Comparison of ENCODE assay signal across 25 cellular contexts in genomic region chr16:63447121-63447520, GRCh38.
DNase-seq lines count a peak whose midpoint lies in the region; ATAC-seq and TF ChIP-seq lines count a peak whose summit lies in the region.
"Had no signal": no experiment of that assay in that cellular context is flagged by ENCODE, and none has a peak within 500 bp of the region (broad histone marks: within the 10 kb centered on the region; RNA-seq: fewer than 3 reads in every experiment).

No MANE protein-coding gene starts in this region.

- no peak overlapping the region for H3K4me2 ChIP-seq in PC-3 (ENCODE audit: low read length)

- no TSS peak for BruUV-seq in PC-3 (replicated peaks; lab: Mats Ljungman, UMichigan)

- TF ChIP-seq CTCF in PC-3 (conservative IDR thresholded peaks at IDR 0.05; ENCODE audit: low read depth, low read length) = no peak

- H3K27me3 ChIP-seq in PC-3 (ENCODE audit: low read length) = no peaks in the 10 kb centered on the region
- H3K27me3 ChIP-seq: colonic mucosa had no signal

- H3K36me3 ChIP-seq in PC-3 (ENCODE audit: low read depth, low read length) = no peaks in the 10 kb centered on the region
- H3K36me3 ChIP-seq: colonic mucosa had no signal

- ATAC-seq in PC-3 = no peak
- no peak for ATAC-seq in GM21528 (IDR thresholded peaks at IDR 0.05; ENCODE audit: low FRiP score, unreplicated experiment)
- ATAC-seq: natural killer cell treated with Interleukin-12 subunit alpha and Interleukin-12 subunit beta and Interleukin-15 and Interleukin-18, amount 100 ng/mL, for 72 hours; stimulated activated effector memory CD8-positive, alpha-beta T cell treated with anti-CD3 and anti-CD28 coated beads, Interleukin-12 subunit alpha, Interleukin-12 subunit beta, amount 100 ng/mL, for 72 hours; T-helper 17 cell had no signal

- H3K4me1 ChIP-seq in PC-3 (ENCODE audit: insufficient read depth, low read length) = no peaks in the 10 kb centered on the region
- H3K4me1 ChIP-seq: colonic mucosa had no signal

- H3F3A ChIP-seq in PC-3 (ENCODE audit: low read length, unreplicated experiment) = no peaks in the 10 kb centered on the region

- peak; percentile 81 for DNase-seq in DMS153 treated with DMSO at 0.1 percent for 48 hours (lab: John Stamatoyannopoulos, UW; ENCODE audit: unreplicated experiment)
- peak; percentile 20 for DNase-seq in NCI-H1092 (lab: John Stamatoyannopoulos, UW)
- DNase-seq in NCI-H345 (lab: John Stamatoyannopoulos, UW) = peak; percentile 44
- DNase-seq in SHP77 treated with DMSO at 0.1 percent for 48 hours (lab: John Stamatoyannopoulos, UW) = peak; percentile 33
- DNase-seq in hippocampal formation (lab: John Stamatoyannopoulos, UW) = no peak
- DNase-seq in occipital lobe (lab: John Stamatoyannopoulos, UW) = no peak
- DNase-seq in PC-3 = no peak
- DNase-seq: activated CD4-positive, alpha-beta memory T cell treated with anti-CD3 and anti-CD28 coated beads, Interleukin-2, amount 10 ng/mL, durations not matched to agents 7 days and 5 days; activated CD4-positive, alpha-beta T cell treated with anti-CD3 and anti-CD28 coated beads for 1 hour; activated CD8-positive, alpha-beta memory T cell treated with anti-CD3 and anti-CD28 coated beads, Interleukin-2, amount 50 U/mL, for 4 hours; activated naive CD4-positive, alpha-beta T cell treated with Interleukin-2 at 50 U/mL for 16 hours; CD8-positive, alpha-beta memory T cell; colonic mucosa; effector CD8-positive, alpha-beta T cell; hypothalamus; MV-4-11; RPMI8226; stimulated activated CD4-positive, alpha-beta T cell treated with anti-CD3 and anti-CD28 coated beads, Interleukin-15, amount 100 ng/mL, for 24 hours; T-helper 17 cell; trophoblast cell had no signal

- no peaks in the 10 kb centered on the region for H3K9me2 ChIP-seq in PC-3 (replicated peaks; ENCODE audit: low read length)

- H2AFZ ChIP-seq in PC-3 (ENCODE audit: low read length) = no peak overlapping the region

- POLR2A ChIA-PET in PC-3 (lab: Charles Lee; ENCODE audit: unreplicated experiment) = no interaction called here

- no peak overlapping the region for H3K9ac ChIP-seq in PC-3 (ENCODE audit: low read length)

- H4K20me1 ChIP-seq in PC-3 (ENCODE audit: low read length) = no peaks in the 10 kb centered on the region

- H3K79me2 ChIP-seq in PC-3 (ENCODE audit: low read length) = no peaks in the 10 kb centered on the region

- no peak overlapping the region for H3K27ac ChIP-seq in PC-3 (ENCODE audit: low read length)
- H3K27ac ChIP-seq: colonic mucosa, epithelial cell of prostate, SK-N-MC had no signal

- intact Hi-C loops in PC-3 (cut with micrococcal nuclease) = no loop called here

- no peak overlapping the region for H3K4me3 ChIP-seq in PC-3 (ENCODE audit: low read length)
- H3K4me3 ChIP-seq: colonic mucosa, SK-N-MC had no signal

- CTCF ChIA-PET in PC-3 (lab: Charles Lee) = no interaction called here

- H3K9me3 ChIP-seq in PC-3 (ENCODE audit: low read length) = no peaks in the 10 kb centered on the region
- H3K9me3 ChIP-seq: colonic mucosa had no signal

Comparison
In these comparisons a context has a peak if more than half of its experiments do, and no peak if none do; other contexts are left out.
1. DNase-seq: peak in DMS153 treated with DMSO at 0.1 percent for 48 hours (single experiment), NCI-H1092 (single experiment), NCI-H345 (single experiment) and SHP77 treated with DMSO at 0.1 percent for 48 hours (single experiment); none in hippocampal formation (0 of 2), occipital lobe (single experiment) and PC-3 (single experiment).